28 cellular contexts compared by ENCODE assay signal in genomic region chr19:18538115-18538514, GRCh38.
"Had no signal": no experiment of that assay in that cellular context is flagged by ENCODE, and none has a peak within 500 bp of the region (broad histone marks: within the 10 kb centered on the region; RNA-seq: fewer than 3 reads in every experiment).

No MANE protein-coding gene starts in this region.

- H3K27me3 ChIP-seq: esophagus muscularis mucosa, foreskin keratinocyte, gastroesophageal sphincter, heart right ventricle, ovary, suprapubic skin, transverse colon, vagina had no signal

- H3K4me3 ChIP-seq: coronary artery, esophagus muscularis mucosa, gastroesophageal sphincter, heart right ventricle, left ventricle myocardium inferior, lower lobe of right lung, ovary, smooth muscle cell, suprapubic skin, transverse colon, vagina had no signal

- H3K27ac ChIP-seq: coronary artery, esophagus muscularis mucosa, foreskin keratinocyte, gastroesophageal sphincter, heart right ventricle, left ventricle myocardium inferior, lower lobe of right lung, ovary, suprapubic skin, transverse colon, vagina had no signal

- H3K9me3 ChIP-seq: esophagus muscularis mucosa, gastroesophageal sphincter, heart right ventricle, left ventricle myocardium inferior, lower lobe of right lung, ovary, suprapubic skin, transverse colon, vagina had no signal

- H3K36me3 ChIP-seq: ovary had no signal

- H3K4me1 ChIP-seq: foreskin keratinocyte had no signal

- H3K4me3 Mint-ChIP-seq: stimulated activated naive CD8-positive, alpha-beta T cell treated with anti-CD3 and anti-CD28 coated beads, Interleukin-15, amount 100 ng/mL, for 72 hours had no signal

- H3K27ac Mint-ChIP-seq: stimulated activated naive CD8-positive, alpha-beta T cell treated with anti-CD3 and anti-CD28 coated beads, Interleukin-15, amount 100 ng/mL, for 72 hours had no signal

- DNase-seq: dermis blood vessel endothelial cell; effector memory CD4-positive, alpha-beta T cell; foreskin keratinocyte; glutamatergic neuron; heart right ventricle; hippocampal formation; left cardiac atrium; left ventricle myocardium inferior; lower lobe of right lung; naive thymus-derived CD8-positive, alpha-beta T cell; occipital lobe; ovary; posterior cingulate gyrus; retina; stimulated activated CD4-positive, alpha-beta T cell treated with anti-CD3 and anti-CD28 coated beads, Interleukin-12 subunit alpha, Interleukin-12 subunit beta, amount 100 ng/mL, for 4 hours; stimulated activated CD4-positive, alpha-beta T cell treated with anti-CD3 and anti-CD28 coated beads, Interleukin-1b, Interleukin-23, amount 100 ng/mL, for 48 hours; stimulated activated CD4-positive, alpha-beta T cell treated with anti-CD3 and anti-CD28 coated beads, Interleukin-4, amount 100 ng/mL, for 1 hour; stimulated activated CD8-positive, alpha-beta memory T cell treated with anti-CD3 and anti-CD28 coated beads, Interleukin-4, amount 100 ng/mL, for 48 hours; stimulated activated naive CD4-positive, alpha-beta T cell; stimulated activated naive CD8-positive, alpha-beta T cell treated with anti-CD3 and anti-CD28 coated beads, Interleukin-15, amount 100 ng/mL, for 72 hours; transverse colon had no signal

- H3K27me3 Mint-ChIP-seq: naive thymus-derived CD8-positive, alpha-beta T cell; stimulated activated naive CD8-positive, alpha-beta T cell treated with anti-CD3 and anti-CD28 coated beads, Interleukin-15, amount 100 ng/mL, for 72 hours had no signal

- ATAC-seq: foreskin keratinocyte; gastroesophageal sphincter; heart right ventricle; left cardiac atrium; lower lobe of right lung; naive thymus-derived CD8-positive, alpha-beta T cell; sciatic nerve; stimulated activated naive CD8-positive, alpha-beta T cell treated with anti-CD3 and anti-CD28 coated beads, Interleukin-15, amount 100 ng/mL, for 72 hours had no signal

- H3K9me3 Mint-ChIP-seq: naive thymus-derived CD8-positive, alpha-beta T cell; stimulated activated naive CD8-positive, alpha-beta T cell treated with anti-CD3 and anti-CD28 coated beads, Interleukin-15, amount 100 ng/mL, for 72 hours had no signal
